Comparison of ENCODE assay signal across 33 cellular contexts in genomic region chr21:15124731-15125130, GRCh38. TPM values are rescaled to one million over a fixed set of nuclear protein-coding genes. Genes with fewer than 3 reads are reported as not detected.
DNase-seq lines count a peak whose midpoint lies in the region; ATAC-seq, FAIRE-seq and TF ChIP-seq lines count a peak whose summit lies in the region.
"Had no signal": no experiment of that assay in that cellular context is flagged by ENCODE, and none has a peak within 500 bp of the region (broad histone marks: within the 10 kb centered on the region; RNA-seq: fewer than 3 reads in every experiment).

No MANE protein-coding gene starts in this region.

- no peak overlapping the region for H3K23ac ChIP-seq in trophoblast cell (ENCODE audit: low read length)

- H3K4ac ChIP-seq in trophoblast cell (ENCODE audit: low read depth, low read length): no peak overlapping the region

- TF ChIP-seq CTCF in bronchial epithelial cell (IDR thresholded peaks at IDR 0.05; ENCODE audit: insufficient read depth, low read length, severe bottlenecking) (no peak), epithelial cell of esophagus (IDR thresholded peaks at IDR 0.05; ENCODE audit: insufficient read depth, low read depth, low read length, missing control alignments) (no peak), left lung (IDR thresholded peaks at IDR 0.05) (no peak)

- H3K79me1 ChIP-seq in trophoblast cell (ENCODE audit: low read length): no peaks in the 10 kb centered on the region

- no peak overlapping the region for H3K4me3 ChIP-seq in BLaER1
- H3K4me3 ChIP-seq in bronchial epithelial cell (ENCODE audit: low read depth, low read length): no peak overlapping the region
- H3K4me3 ChIP-seq in epithelial cell of esophagus (ENCODE audit: low read length): no peak overlapping the region
- no peak overlapping the region for H3K4me3 ChIP-seq in trophoblast cell (ENCODE audit: low read depth, low read length)
- H3K4me3 ChIP-seq in left lung: no peak overlapping the region
- H3K4me3 ChIP-seq: A549; BLaER1 treated with 17β-estradiol and CSF1 and Interleukin-3, amounts not matched to agents 10 nM and 100 nM had no signal

- H2AFZ ChIP-seq in trophoblast cell (ENCODE audit: insufficient read depth, low read length, poor library complexity): no peak overlapping the region

- H3K27me3 ChIP-seq in BLaER1 (no peaks in the 10 kb centered on the region), bronchial epithelial cell (ENCODE audit: control insufficient read depth, insufficient read depth, low read length) (no peaks in the 10 kb centered on the region), trophoblast cell (ENCODE audit: insufficient read depth, low read length) (no peaks in the 10 kb centered on the region), left lung (no peaks in the 10 kb centered on the region)
- H3K27me3 ChIP-seq: BE2C; BLaER1 treated with 17β-estradiol and CSF1 and Interleukin-3, amounts not matched to agents 10 nM and 100 nM had no signal

- H3K27ac ChIP-seq in BLaER1: no peak overlapping the region
- H3K27ac ChIP-seq in trophoblast cell (ENCODE audit: low read depth, low read length): no peak overlapping the region
- H3K27ac ChIP-seq in left lung: no peak overlapping the region
- H3K27ac ChIP-seq: 22Rv1; A549; BLaER1 treated with 17β-estradiol and CSF1 and Interleukin-3, amounts not matched to agents 10 nM and 100 nM; C4-2B had no signal

- no peak overlapping the region for H3K14ac ChIP-seq in trophoblast cell (ENCODE audit: low read length)

- no peaks in the 10 kb centered on the region for H3K79me2 ChIP-seq in trophoblast cell (ENCODE audit: control insufficient read depth, insufficient read depth, low read length, poor library complexity)

- H3K36me3 ChIP-seq in BLaER1 (no peaks in the 10 kb centered on the region), bronchial epithelial cell (ENCODE audit: control insufficient read depth, insufficient read depth, low read length) (no peaks in the 10 kb centered on the region), trophoblast cell (ENCODE audit: control insufficient read depth in 1 of 2, insufficient read depth in 2 of 2, low read length in 2 of 2) (no peaks in the 10 kb centered on the region), left lung (no peaks in the 10 kb centered on the region)
- H3K36me3 ChIP-seq: BE2C; BLaER1 treated with 17β-estradiol and CSF1 and Interleukin-3, amounts not matched to agents 10 nM and 100 nM had no signal

- peak; percentile 18 for DNase-seq in bronchial epithelial cell (ENCODE audit: low read depth)
- DNase-seq in epithelial cell of esophagus (ENCODE audit: low read depth): peak; percentile 66
- peak; percentile 27 to 86 for DNase-seq in trophoblast cell
- no peak for DNase-seq in activated effector memory CD4-positive, alpha-beta T cell treated with Interleukin-2 at 50 U/mL for 16 hours
- DNase-seq in SIG-M5 (lab: John Stamatoyannopoulos, UW): no peak
- no peak for DNase-seq in left lung
- DNase-seq: 8988T; ACHN; AML-193; BE2C; C1 segment of cervical spinal cord; Caco-2; Calu3; CD4-positive, alpha-beta memory T cell; CD4-positive, alpha-beta T cell; CD4-positive, CD25-positive, alpha-beta regulatory T cell; CD8-positive, alpha-beta memory T cell; CD8-positive, alpha-beta T cell; COR-L47; DMS 273 treated with DMSO at 0.1 percent for 48 hours; DMS153; DMS53; DMS79; DMS79 treated with DMSO at 0.1 percent for 48 hours; DND-41; EL had no signal

- H2AK5ac ChIP-seq in trophoblast cell (ENCODE audit: low read length): no peak overlapping the region

- no peaks in the 10 kb centered on the region for H4K20me1 ChIP-seq in BLaER1
- H4K20me1 ChIP-seq: BLaER1 treated with 17β-estradiol and CSF1 and Interleukin-3, amounts not matched to agents 10 nM and 100 nM had no signal

- H3K4me2 ChIP-seq in BLaER1 (0 out of 2 replicates have a peak overlapping the region, but pooled peaks have one; percentile 24), trophoblast cell (ENCODE audit: low read length) (no peak overlapping the region)
- H3K4me2 ChIP-seq: A549 had no signal

- H4K8ac ChIP-seq in trophoblast cell (ENCODE audit: low read depth, low read length): no peak overlapping the region

- no peak overlapping the region for H2BK120ac ChIP-seq in trophoblast cell (ENCODE audit: insufficient read depth, low read length, poor library complexity)

- intact Hi-C loops in left lung (cut with DNase I): no loop called here

- peaks cover 20% of the 10 kb centered on the region for H3K9me3 ChIP-seq in BLaER1
- H3K9me3 ChIP-seq in trophoblast cell (ENCODE audit: insufficient read depth, low read depth, low read length): peaks cover 1% of the 10 kb centered on the region
- no peaks in the 10 kb centered on the region for H3K9me3 ChIP-seq in left lung
- H3K9me3 ChIP-seq: A549, BE2C, Caco-2 had no signal

- H3K9ac ChIP-seq in BLaER1 (no peak overlapping the region), trophoblast cell (ENCODE audit: low read length) (no peak overlapping the region)
- H3K9ac ChIP-seq: BLaER1 treated with 17β-estradiol and CSF1 and Interleukin-3, amounts not matched to agents 10 nM and 100 nM had no signal

- no CpG with 5 or more reads among the region's 3 CpGs for WGBS in trophoblast cell (ENCODE audit: extremely low coverage, insufficient coverage, insufficient read length)

- H3K4me1 ChIP-seq in BLaER1 (peaks cover 22% of the 10 kb centered on the region), trophoblast cell (ENCODE audit: control insufficient read depth in 1 of 2, insufficient read depth in 2 of 2, low read length in 2 of 2) (peaks cover 0 to 6% of the 10 kb centered on the region in 2 experiments), left lung (peaks cover 7% of the 10 kb centered on the region in 2 donors)

- no peak overlapping the region for H2BK5ac ChIP-seq in trophoblast cell (ENCODE audit: low read depth, low read length, poor library complexity)

- no peak for FAIRE-seq in bronchial epithelial cell (lab: Jason Lieb, UNC)
- FAIRE-seq: A204.1, A549 had no signal

- no peak overlapping the region for H2BK12ac ChIP-seq in trophoblast cell (ENCODE audit: low read length)

- ATAC-seq in HG02759 (IDR thresholded peaks at IDR 0.05; ENCODE audit: unreplicated experiment) (no peak), left lung (no peak)
- ATAC-seq: A549; CD8-positive, alpha-beta T cell had no signal

- H4K91ac ChIP-seq in trophoblast cell (ENCODE audit: low read depth, low read length): no peak overlapping the region

- no peak overlapping the region for H3K18ac ChIP-seq in trophoblast cell (ENCODE audit: low read length)

- H4K12ac ChIP-seq in trophoblast cell (ENCODE audit: low read depth, low read length): no peak overlapping the region

RNA-seq across cellular contexts. Expression of gene NRIP1, which starts 59.9 kb away (rescaled TPM):
- 48.8 and 64.0 TPM in 2 replicates for total RNA-seq in bronchial epithelial cell
- polyA plus RNA-seq in trophoblast cell (2013): 19.8 and 20.8 TPM in 2 replicates
- 10 to 100 TPM; 22.6 to 30.5 TPM for total RNA-seq in left lung

Comparison
In these comparisons a context has a peak if more than half of its experiments do, and no peak if none do; other contexts are left out.
1. DNase-seq: peak in bronchial epithelial cell (single experiment), epithelial cell of esophagus (single experiment) and trophoblast cell (2 of 2); none in activated effector memory CD4-positive, alpha-beta T cell treated with Interleukin-2 at 50 U/mL for 16 hours (single experiment), SIG-M5 (single experiment) and left lung (0 of 2).